Comparison of ENCODE assay signal across 8 cellular contexts in genomic region chr7:44967571-44968446, GRCh38. TPM values are rescaled to one million over a fixed set of nuclear protein-coding genes. Genes with fewer than 3 reads are reported as not detected.
DNase-seq lines count a peak whose midpoint lies in the region; ATAC-seq and TF ChIP-seq lines count a peak whose summit lies in the region.

No MANE protein-coding gene starts in this region.

- ATAC-seq in activated CD8-positive, alpha-beta memory T cell treated with anti-CD3 and anti-CD28 coated beads, Interleukin-2, amount 10 ng/mL, durations not matched to agents 7 days and 5 days: no peak
- ATAC-seq in T-cell (replicated peaks in 1 of 4) (no peak), heart right ventricle (peak in 4 of 8 donors; percentile 6 to 40 (median 28)), HG03565 (IDR thresholded peaks at IDR 0.05; ENCODE audit: unreplicated experiment) (no peak)
- ATAC-seq in stimulated activated naive B cell treated with anti-CD40 and anti-IgM and Interleukin-4, amounts not matched to agents 10 μg/mL and 1 μg/mL and 100 μg/mL, for 72 hours (replicated peaks): no peak

- POLR2A ChIA-PET in T-cell (lab: Charles Lee): no interaction called here

- no peak overlapping the region for H3K27ac ChIP-seq in heart right ventricle

- H3K27me3 Mint-ChIP-seq in activated CD8-positive, alpha-beta memory T cell treated with anti-CD3 and anti-CD28 coated beads, Interleukin-2, amount 10 ng/mL, durations not matched to agents 7 days and 5 days: no peaks in the 10 kb centered on the region
- no peaks in the 10 kb centered on the region for H3K27me3 Mint-ChIP-seq in T-cell
- no peaks in the 10 kb centered on the region for H3K27me3 Mint-ChIP-seq in stimulated activated naive B cell treated with anti-CD40 and anti-IgM and Interleukin-4, amounts not matched to agents 10 μg/mL and 1 μg/mL and 100 μg/mL, for 72 hours

- no peaks in the 10 kb centered on the region for H3K9me3 Mint-ChIP-seq in activated CD8-positive, alpha-beta memory T cell treated with anti-CD3 and anti-CD28 coated beads, Interleukin-2, amount 10 ng/mL, durations not matched to agents 7 days and 5 days (ENCODE audit: low read depth)
- H3K9me3 Mint-ChIP-seq in T-cell: no peaks in the 10 kb centered on the region
- no peaks in the 10 kb centered on the region for H3K9me3 Mint-ChIP-seq in stimulated activated naive B cell treated with anti-CD40 and anti-IgM and Interleukin-4, amounts not matched to agents 10 μg/mL and 1 μg/mL and 100 μg/mL, for 72 hours

- TF ChIP-seq CTCF in heart right ventricle (IDR thresholded peaks at IDR 0.05): peak in 6 of 9 donors; percentile 13 to 49 (median 34)

- H3K36me3 ChIP-seq in heart right ventricle: peaks cover 0 to 74% (median 0%) of the 10 kb centered on the region in 9 donors

- H3K4me1 Mint-ChIP-seq in activated CD8-positive, alpha-beta memory T cell treated with anti-CD3 and anti-CD28 coated beads, Interleukin-2, amount 10 ng/mL, durations not matched to agents 7 days and 5 days: peaks cover 21% of the 10 kb centered on the region
- peaks cover 2 to 12% (median 6%) of the 10 kb centered on the region in 3 donors for H3K4me1 Mint-ChIP-seq in T-cell
- H3K4me1 Mint-ChIP-seq in stimulated activated naive B cell treated with anti-CD40 and anti-IgM and Interleukin-4, amounts not matched to agents 10 μg/mL and 1 μg/mL and 100 μg/mL, for 72 hours: peaks cover 18 to 32% of the 10 kb centered on the region in 2 donors

- peak overlapping the region; percentile 68 for H3K27ac Mint-ChIP-seq in activated CD8-positive, alpha-beta memory T cell treated with anti-CD3 and anti-CD28 coated beads, Interleukin-2, amount 10 ng/mL, durations not matched to agents 7 days and 5 days
- peak overlapping the region; percentile 53 to 86 for H3K27ac Mint-ChIP-seq in T-cell
- H3K27ac Mint-ChIP-seq in stimulated activated naive B cell treated with anti-CD40 and anti-IgM and Interleukin-4, amounts not matched to agents 10 μg/mL and 1 μg/mL and 100 μg/mL, for 72 hours: peak overlapping the region; percentile 95

- H3K4me1 ChIP-seq in heart right ventricle: peaks cover under 1 to 5% (median 3%) of the 10 kb centered on the region in 9 donors

- CTCF ChIA-PET in activated CD8-positive, alpha-beta memory T cell treated with anti-CD3 and anti-CD28 coated beads, Interleukin-2, amount 10 ng/mL, durations not matched to agents 7 days and 5 days (lab: Charles Lee): interaction anchor here (0.9 kb wide), 1 partner anchor 11 kb away, joined by 3 read pairs; the partner anchor contains the start of gene MYO1G
- CTCF ChIA-PET in T-cell (lab: Charles Lee): interaction anchor here in 1 of 2 donors (0.5 kb wide), 1 partner anchor 108 kb away, joined by 3 read pairs; no protein-coding TSS in a partner anchor

- H3K4me3 Mint-ChIP-seq in activated CD8-positive, alpha-beta memory T cell treated with anti-CD3 and anti-CD28 coated beads, Interleukin-2, amount 10 ng/mL, durations not matched to agents 7 days and 5 days: no peak overlapping the region
- H3K4me3 Mint-ChIP-seq in T-cell: no peak overlapping the region
- H3K4me3 Mint-ChIP-seq in stimulated activated naive B cell treated with anti-CD40 and anti-IgM and Interleukin-4, amounts not matched to agents 10 μg/mL and 1 μg/mL and 100 μg/mL, for 72 hours: peak overlapping the region in 1 of 2 donors; percentile 45

- no peak for DNase-seq in activated CD8-positive, alpha-beta memory T cell treated with anti-CD3 and anti-CD28 coated beads, Interleukin-2, amount 10 ng/mL, durations not matched to agents 7 days and 5 days
- DNase-seq in activated CD8-positive, alpha-beta memory T cell treated with anti-CD3 and anti-CD28 coated beads for 24 hours: no peak
- DNase-seq in T-cell (no peak), heart right ventricle (no peak), EL (no peak)
- DNase-seq in stimulated activated naive B cell treated with anti-CD40 and anti-IgM and Interleukin-4, amounts not matched to agents 10 μg/mL and 1 μg/mL and 100 μg/mL, for 72 hours: no peak
- no peak for DNase-seq in activated CD4-positive, alpha-beta T cell treated with anti-CD3 and anti-CD28 coated beads for 48 hours

- intact Hi-C loops in heart right ventricle (cut with DNase I): loop anchor here in 1 of 10 donors (1.0 kb wide), 1 partner anchor 168 kb away; no protein-coding TSS in a partner anchor

- peaks cover 69% of the 10 kb centered on the region for H3K36me3 Mint-ChIP-seq in activated CD8-positive, alpha-beta memory T cell treated with anti-CD3 and anti-CD28 coated beads, Interleukin-2, amount 10 ng/mL, durations not matched to agents 7 days and 5 days
- peaks cover 26% of the 10 kb centered on the region for H3K36me3 Mint-ChIP-seq in T-cell
- H3K36me3 Mint-ChIP-seq in stimulated activated naive B cell treated with anti-CD40 and anti-IgM and Interleukin-4, amounts not matched to agents 10 μg/mL and 1 μg/mL and 100 μg/mL, for 72 hours: peaks cover 51 to 74% of the 10 kb centered on the region in 2 donors

- no peaks in the 10 kb centered on the region for H3K9me3 ChIP-seq in heart right ventricle

- H3K27me3 ChIP-seq in heart right ventricle: peaks cover 0 to 8% (median 3%) of the 10 kb centered on the region in 7 donors

- H3K4me3 ChIP-seq in heart right ventricle: no peak overlapping the region

- WGBS in heart right ventricle, 2 donors: 59 to 60% methylated on average over 18 of the region's 18 CpGs

RNA-seq across cellular contexts. Expression of gene MYO1G, which starts 11.0 kb away (rescaled TPM):
- total RNA-seq in activated CD8-positive, alpha-beta memory T cell treated with anti-CD3 and anti-CD28 coated beads, Interleukin-2, amount 10 ng/mL, durations not matched to agents 7 days and 5 days: 100 to 1,000 TPM; 502 to 567 TPM
- total RNA-seq in T-cell (100 to 1,000 TPM; 183 to 272 (median 192) TPM), heart right ventricle (10 to 100 TPM in 1 of 10 donors, 1 to 10 TPM in 3, under 1 TPM in 6; 0.30 to 11.0 (median 0.65) TPM)
- polyA plus RNA-seq in heart right ventricle: 1 to 10 TPM in 1 of 2 donors, under 1 TPM in 1; 0.66 to 1.0 TPM

RNA-seq across cellular contexts. Expression of gene CCM2, which starts 32.2 kb away (rescaled TPM):
- total RNA-seq in activated CD8-positive, alpha-beta memory T cell treated with anti-CD3 and anti-CD28 coated beads, Interleukin-2, amount 10 ng/mL, durations not matched to agents 7 days and 5 days: 100 to 1,000 TPM in 1 of 2 experiments, 10 to 100 TPM in 1; 87.5 to 113 TPM
- total RNA-seq in T-cell (100 to 1,000 TPM in 4 of 5 donors, 10 to 100 TPM in 1; 88.6 to 190 (median 167) TPM), heart right ventricle (10 to 100 TPM; 21.5 to 37.7 (median 25.4) TPM)
- 10 to 100 TPM; 45.1 to 71.1 TPM for polyA plus RNA-seq in heart right ventricle

Comparison
In these comparisons a context has a peak if more than half of its experiments do, and no peak if none do; other contexts are left out.
1. RNA of gene MYO1G, which starts 11.0 kb away (total RNA-seq): 502 to 567 TPM in activated CD8-positive, alpha-beta memory T cell treated with anti-CD3 and anti-CD28 coated beads, Interleukin-2, amount 10 ng/mL, durations not matched to agents 7 days and 5 days and 183 to 272 TPM in T-cell; 0.30 to 11.0 TPM in heart right ventricle; every median in the first group is over 10 times any median in the second.
2. Peak in every context shown above with its lines, with median percentiles within 50 percentile points of each other: H3K27ac Mint-ChIP-seq.